In the genomic region with DNA sequence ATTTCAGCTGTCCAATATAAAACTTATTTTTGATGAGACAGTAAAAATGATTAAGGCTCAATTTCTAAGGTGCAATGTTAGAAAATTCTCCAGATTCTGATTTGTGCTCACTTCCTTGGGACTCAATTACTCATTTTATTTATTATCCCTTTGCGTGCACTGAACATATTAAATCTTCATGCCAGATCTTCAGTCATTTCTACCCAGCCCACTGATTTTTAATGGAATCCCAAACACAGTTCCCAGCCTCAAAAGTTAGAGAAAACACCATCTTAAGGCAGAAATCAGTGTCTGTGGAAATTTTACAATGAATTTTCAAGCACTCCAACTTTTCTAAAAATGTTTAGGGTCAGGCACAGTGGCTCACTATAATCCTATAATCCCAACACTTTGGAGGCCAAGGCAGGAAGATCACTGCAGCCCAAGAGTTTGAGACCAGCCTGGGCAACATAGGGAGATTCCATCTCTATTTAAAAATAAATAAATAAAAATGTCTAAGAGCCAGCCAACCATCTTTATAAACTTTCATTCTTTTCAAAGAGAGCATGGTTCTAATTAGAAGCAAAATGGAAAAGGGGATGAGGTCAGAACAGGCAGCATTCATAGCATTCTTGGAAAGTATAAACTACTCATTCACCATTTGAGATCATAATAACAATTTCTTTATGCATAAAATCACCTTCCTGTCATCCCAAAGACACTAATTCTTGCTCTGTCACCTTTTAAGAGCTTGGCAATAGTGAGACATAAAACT, we compare ENCODE assay signal across 17 cellular contexts. TPM values are rescaled to one million over a fixed set of nuclear protein-coding genes. Genes with fewer than 3 reads are reported as not detected.
DNase-seq lines count a peak whose midpoint lies in the region; ATAC-seq and TF ChIP-seq lines count a peak whose summit lies in the region.
"Had no signal": no experiment of that assay in that cellular context is flagged by ENCODE, and none has a peak within 500 bp of the region (broad histone marks: within the 10 kb centered on the region; RNA-seq: fewer than 3 reads in every experiment).

No MANE protein-coding gene starts in this region.

- H3K36me3 Mint-ChIP-seq in HFFc6 (ENCODE audit: low read depth), result peaks cover 10% of the 10 kb centered on the region; the same call in 1 of the 2 replicates
- peaks cover 47% of the 10 kb centered on the region for H3K36me3 Mint-ChIP-seq in nephron progenitor cell (ENCODE audit: low read depth)
- H3K36me3 Mint-ChIP-seq in stimulated activated naive B cell treated with anti-CD40 and anti-IgM and Interleukin-4, amounts not matched to agents 10 μg/mL and 1 μg/mL and 100 μg/mL, for 72 hours, result peaks cover 34 to 51% of the 10 kb centered on the region in 2 donors

- H3K27me3 Mint-ChIP-seq in HFFc6 (ENCODE audit: insufficient read depth) (no peaks in the 10 kb centered on the region), nephron progenitor cell (ENCODE audit: low read depth, poor library complexity) (no peaks in the 10 kb centered on the region)
- no peaks in the 10 kb centered on the region for H3K27me3 Mint-ChIP-seq in stimulated activated naive B cell treated with anti-CD40 and anti-IgM and Interleukin-4, amounts not matched to agents 10 μg/mL and 1 μg/mL and 100 μg/mL, for 72 hours
- H3K27me3 Mint-ChIP-seq: central memory CD8-positive, alpha-beta T cell; T-helper 17 cell had no signal

- TF ChIP-seq CTCF in AG09319 (IDR thresholded peaks at IDR 0.05; ENCODE audit: low read depth, low read length), result no peak
- TF ChIP-seq CTCF in HFFc6 (IDR thresholded peaks at IDR 0.05), result no peak
- no peak for TF ChIP-seq CTCF in nephron progenitor cell (IDR thresholded peaks at IDR 0.05)
- no peak for TF ChIP-seq CTCF in omental fat pad (IDR thresholded peaks at IDR 0.05)

- DNase-seq in AG09319 (ENCODE audit: extremely low read depth, low read depth), result peak; percentile 34
- peak; percentile 63 for DNase-seq in HFFc6
- peak; percentile 64 for DNase-seq in fibroblast of gingiva (ENCODE audit: low read depth)
- DNase-seq in nephron progenitor cell, result no peak
- DNase-seq in stimulated activated naive B cell treated with anti-CD40 and anti-IgM and Interleukin-4, amounts not matched to agents 10 μg/mL and 1 μg/mL and 100 μg/mL, for 72 hours, result no peak
- no peak for DNase-seq in mucosa of gallbladder (ENCODE audit: low spot score)
- no peak for DNase-seq in omental fat pad (ENCODE audit: low spot score)
- DNase-seq: effector memory CD4-positive, alpha-beta T cell; foreskin keratinocyte; NCI-H187; SIG-M5; stimulated activated CD8-positive, alpha-beta memory T cell treated with anti-CD3 and anti-CD28 coated beads, Interleukin-4, amount 100 ng/mL, for 48 hours; substantia nigra; T-helper 17 cell had no signal

- no peak for ATAC-seq in stimulated activated naive B cell treated with anti-CD40 and anti-IgM and Interleukin-4, amounts not matched to agents 10 μg/mL and 1 μg/mL and 100 μg/mL, for 72 hours (replicated peaks)
- ATAC-seq in GM18868 (IDR thresholded peaks at IDR 0.05; ENCODE audit: unreplicated experiment) (no peak), omental fat pad (ENCODE audit: low FRiP score) (no peak)
- ATAC-seq: foreskin keratinocyte, T-helper 17 cell had no signal

- H3K27ac Mint-ChIP-seq in HFFc6 (peak overlapping the region; percentile 96), nephron progenitor cell (peak overlapping the region; percentile 97)
- H3K27ac Mint-ChIP-seq in stimulated activated naive B cell treated with anti-CD40 and anti-IgM and Interleukin-4, amounts not matched to agents 10 μg/mL and 1 μg/mL and 100 μg/mL, for 72 hours, result no peak overlapping the region
- H3K27ac Mint-ChIP-seq: T-helper 17 cell had no signal

- H3K4me1 Mint-ChIP-seq in HFFc6 (ENCODE audit: low read depth) (peaks cover 67% of the 10 kb centered on the region), nephron progenitor cell (peaks cover 51% of the 10 kb centered on the region)
- peaks cover 26 to 54% of the 10 kb centered on the region in 2 donors for H3K4me1 Mint-ChIP-seq in stimulated activated naive B cell treated with anti-CD40 and anti-IgM and Interleukin-4, amounts not matched to agents 10 μg/mL and 1 μg/mL and 100 μg/mL, for 72 hours
- H3K4me1 Mint-ChIP-seq: central memory CD8-positive, alpha-beta T cell; T-helper 17 cell had no signal

- H3K4me3 Mint-ChIP-seq in HFFc6, result peak overlapping the region; percentile 66
- H3K4me3 Mint-ChIP-seq in nephron progenitor cell, result no peak overlapping the region
- no peak overlapping the region for H3K4me3 Mint-ChIP-seq in stimulated activated naive B cell treated with anti-CD40 and anti-IgM and Interleukin-4, amounts not matched to agents 10 μg/mL and 1 μg/mL and 100 μg/mL, for 72 hours
- H3K4me3 Mint-ChIP-seq: central memory CD8-positive, alpha-beta T cell; neural crest cell; T-helper 17 cell had no signal

- H3K9me3 Mint-ChIP-seq in HFFc6, result no peaks in the 10 kb centered on the region
- H3K9me3 Mint-ChIP-seq in nephron progenitor cell, result no peaks in the 10 kb centered on the region
- H3K9me3 Mint-ChIP-seq in stimulated activated naive B cell treated with anti-CD40 and anti-IgM and Interleukin-4, amounts not matched to agents 10 μg/mL and 1 μg/mL and 100 μg/mL, for 72 hours, result no peaks in the 10 kb centered on the region
- H3K9me3 Mint-ChIP-seq: central memory CD8-positive, alpha-beta T cell; neural crest cell had no signal

RNA-seq across cellular contexts. Expression of a gene that starts 53.6 kb away (rescaled TPM):
- total RNA-seq in HFFc6 (2021; fragmentation: NEBNext Ultra II Directional; extraction: Animal tissue kit (Norgen Biotek cat#: 25700)), result 10 to 100 TPM in 4 of 6 experiments, 1 to 10 TPM in 2; 6.7 to 15.3 (median 13.0) TPM
- 70.1 TPM for total RNA-seq in mucosa of gallbladder
- 100 to 1,000 TPM in 1 of 4 donors, 10 to 100 TPM in 3; 75.3 to 136 (median 80.1) TPM for total RNA-seq in omental fat pad

Comparison
In these comparisons a context has a peak if more than half of its experiments do, and no peak if none do; other contexts are left out.
1. DNase-seq: peak in AG09319 (single experiment), HFFc6 (single experiment) and fibroblast of gingiva (single experiment); none in nephron progenitor cell (single experiment), stimulated activated naive B cell treated with anti-CD40 and anti-IgM and Interleukin-4, amounts not matched to agents 10 μg/mL and 1 μg/mL and 100 μg/mL, for 72 hours (single experiment), mucosa of gallbladder (single experiment) and omental fat pad (single experiment).